Comparison of ENCODE assay signal across 9 cellular contexts in genomic region chr13:114283581-114283980, GRCh38. TPM values are rescaled to one million over a fixed set of nuclear protein-coding genes. Genes with fewer than 3 reads are reported as not detected.
A peak's percentile ranks its signal among the peaks of the same experiment; 100 is the strongest.
DNase-seq lines count a peak whose midpoint lies in the region; ATAC-seq and TF ChIP-seq lines count a peak whose summit lies in the region.
"Had no signal": no experiment of that assay in that cellular context is flagged by ENCODE, and none has a peak within 500 bp of the region (broad histone marks: within the 10 kb centered on the region; RNA-seq: fewer than 3 reads in every experiment).

No MANE protein-coding gene starts in this region.

- DNase-seq in CD14-positive monocyte (ENCODE audit: low spot score) (no peak), HT-29 (ENCODE audit: low spot score) (peak; percentile 29), activated B cell treated with CpG ODN at 0.5 μM for 24 hours (no peak), mesendoderm (peak; percentile 45), NCI-H2196 (lab: John Stamatoyannopoulos, UW; ENCODE audit: unreplicated experiment) (no peak), iPS-NIHi7 (ENCODE audit: extremely low spot score) (no peak), posterior cingulate gyrus (no peak)
- DNase-seq: DMS79 had no signal

- no peak for TF ChIP-seq CTCF in CD14-positive monocyte (IDR thresholded peaks at IDR 0.05)
- no peak for TF ChIP-seq CTCF in activated B cell treated with CpG ODN at 0.5 μM for 24 hours (IDR thresholded peaks at IDR 0.05)

- H3K36me3 Mint-ChIP-seq in CD14-positive monocyte (peaks cover 43 to 54% of the 10 kb centered on the region in 2 donors), activated B cell treated with CpG ODN at 0.5 μM for 24 hours (ENCODE audit: low read depth) (peaks cover 58% of the 10 kb centered on the region)

- ATAC-seq in activated B cell treated with CpG ODN at 0.5 μM for 24 hours (ENCODE audit: low read depth) (no peak), HG02870 (IDR thresholded peaks at IDR 0.05; ENCODE audit: unreplicated experiment) (no peak)

- H3K36me3 ChIP-seq in mesendoderm (ENCODE audit: control insufficient read depth, insufficient read depth, low read length), result peaks cover 6% of the 10 kb centered on the region

- H3K27me3 ChIP-seq in mesendoderm (ENCODE audit: insufficient read depth, low read length, poor library complexity), result no peaks in the 10 kb centered on the region

- peak overlapping the region; percentile 3 for H3K9ac ChIP-seq in mesendoderm (ENCODE audit: low read length)

- peaks cover 13% of the 10 kb centered on the region for H3K79me2 ChIP-seq in mesendoderm (ENCODE audit: control insufficient read depth, insufficient read depth, low read length)

- H2BK5ac ChIP-seq in mesendoderm (ENCODE audit: low read length), result no peak overlapping the region

- H3K4me1 Mint-ChIP-seq in CD14-positive monocyte (peaks cover 26% of the 10 kb centered on the region), activated B cell treated with CpG ODN at 0.5 μM for 24 hours (peaks cover 33% of the 10 kb centered on the region)

- no peak overlapping the region for H3K4me2 ChIP-seq in mesendoderm (ENCODE audit: low read length)

- H3K4me1 ChIP-seq in mesendoderm (ENCODE audit: control insufficient read depth, low read depth, low read length), result peaks cover 3% of the 10 kb centered on the region

- H3K9me3 Mint-ChIP-seq in CD14-positive monocyte, result no peaks in the 10 kb centered on the region
- H3K9me3 Mint-ChIP-seq in activated B cell treated with CpG ODN at 0.5 μM for 24 hours, result no peaks in the 10 kb centered on the region

- no peak overlapping the region for H3K23ac ChIP-seq in mesendoderm (ENCODE audit: low read length)

- no peak overlapping the region for H2BK15ac ChIP-seq in mesendoderm (replicated peaks; ENCODE audit: low read depth)

- H4K5ac ChIP-seq in mesendoderm (ENCODE audit: low read length), result no peak overlapping the region

- H4K8ac ChIP-seq in mesendoderm (ENCODE audit: low read depth, low read length), result no peak overlapping the region

- CTCF ChIA-PET in activated B cell treated with CpG ODN at 0.5 μM for 24 hours (lab: Charles Lee), result no interaction called here

- H3K27ac Mint-ChIP-seq in CD14-positive monocyte (peak overlapping the region in 5 of 7 donors; percentile 21 to 71 (median 40)), activated B cell treated with CpG ODN at 0.5 μM for 24 hours (no peak overlapping the region)

- no peak overlapping the region for H2BK120ac ChIP-seq in mesendoderm (ENCODE audit: low read depth, low read length)

- H2AK5ac ChIP-seq in mesendoderm (ENCODE audit: low read length), result no peak overlapping the region

- H3K56ac ChIP-seq in mesendoderm (ENCODE audit: low read length), result no peak overlapping the region

- H3K27ac ChIP-seq in mesendoderm (ENCODE audit: low read depth, low read length), result no peak overlapping the region

- H3K4ac ChIP-seq in mesendoderm (ENCODE audit: low read depth, low read length), result no peak overlapping the region

- no peak overlapping the region for H3K18ac ChIP-seq in mesendoderm (ENCODE audit: low read length)

- H3K4me3 ChIP-seq in mesendoderm (ENCODE audit: low read length), result no peak overlapping the region

- POLR2A ChIA-PET in activated B cell treated with CpG ODN at 0.5 μM for 24 hours (lab: Charles Lee), result no interaction called here

- H3K4me3 Mint-ChIP-seq in CD14-positive monocyte, result no peak overlapping the region
- peak overlapping the region; percentile 48 for H3K4me3 Mint-ChIP-seq in activated B cell treated with CpG ODN at 0.5 μM for 24 hours

- no CpG with 5 or more reads among the region's 3 CpGs for WGBS in mesendoderm (ENCODE audit: extremely low coverage, insufficient coverage, low lambda C conversion rate)

- H3K79me1 ChIP-seq in mesendoderm (ENCODE audit: low read length), result peaks cover 12% of the 10 kb centered on the region

- peaks cover 0 to 5% (median 2%) of the 10 kb centered on the region in 3 donors for H3K27me3 Mint-ChIP-seq in CD14-positive monocyte (ENCODE audit: low read depth in 3 of 3)
- no peaks in the 10 kb centered on the region for H3K27me3 Mint-ChIP-seq in activated B cell treated with CpG ODN at 0.5 μM for 24 hours

- intact Hi-C loops in CD14-positive monocyte (cut with micrococcal nuclease) (no loop called here), activated B cell treated with CpG ODN at 0.5 μM for 24 hours (cut with micrococcal nuclease) (no loop called here), posterior cingulate gyrus (cut with DNase I) (no loop called here)

RNA-seq across cellular contexts. Expression of gene UPF3A, which starts 2.2 kb away (rescaled TPM):
- polyA plus RNA-seq in CD14-positive monocyte, result 1 to 10 TPM; 6.1 to 7.0 TPM
- 33.5 and 41.9 TPM in 2 replicates for total RNA-seq in HT-29 (2014; rRNA removed; shearing (Covaris generic))
- total RNA-seq in activated B cell treated with CpG ODN at 0.5 μM for 24 hours, result 68.3 and 83.2 TPM in 2 replicates
- 62.2 TPM for polyA plus RNA-seq in mesendoderm (2013, experiment 1 of 2)
- 61.0 TPM for polyA plus RNA-seq in mesendoderm (2013, experiment 2 of 2)

RNA-seq across cellular contexts. Expression of gene CHAMP1, which starts 30.7 kb away (rescaled TPM):
- 10 to 100 TPM in 1 of 2 donors, 1 to 10 TPM in 1; 8.9 to 12.9 TPM for polyA plus RNA-seq in CD14-positive monocyte
- 16.1 and 16.9 TPM in 2 replicates for total RNA-seq in HT-29 (2014; rRNA removed; shearing (Covaris generic))
- 30.4 and 34.8 TPM in 2 replicates for total RNA-seq in activated B cell treated with CpG ODN at 0.5 μM for 24 hours
- polyA plus RNA-seq in mesendoderm (2013, experiment 1 of 2), result 57.6 TPM
- polyA plus RNA-seq in mesendoderm (2013, experiment 2 of 2), result 55.4 TPM

RNA-seq across cellular contexts. Expression of gene CDC16, which starts 48.9 kb away (rescaled TPM):
- polyA plus RNA-seq in CD14-positive monocyte, result 10 to 100 TPM; 15.6 to 21.1 TPM
- total RNA-seq in HT-29 (2014; rRNA removed; shearing (Covaris generic)), result 28.6 and 31.1 TPM in 2 replicates
- total RNA-seq in activated B cell treated with CpG ODN at 0.5 μM for 24 hours, result 84.2 and 98.0 TPM in 2 replicates
- polyA plus RNA-seq in mesendoderm (2013, experiment 1 of 2), result 64.0 TPM
- 63.4 TPM for polyA plus RNA-seq in mesendoderm (2013, experiment 2 of 2)

Comparison
In these comparisons a context has a peak if more than half of its experiments do, and no peak if none do; other contexts are left out.
1. DNase-seq: peak in HT-29 (single experiment) and mesendoderm (single experiment); none in CD14-positive monocyte (single experiment), activated B cell treated with CpG ODN at 0.5 μM for 24 hours (single experiment), NCI-H2196 (single experiment), iPS-NIHi7 (single experiment) and posterior cingulate gyrus (0 of 10).